Comparison of ENCODE assay signal across 22 cellular contexts in the genomic region with DNA sequence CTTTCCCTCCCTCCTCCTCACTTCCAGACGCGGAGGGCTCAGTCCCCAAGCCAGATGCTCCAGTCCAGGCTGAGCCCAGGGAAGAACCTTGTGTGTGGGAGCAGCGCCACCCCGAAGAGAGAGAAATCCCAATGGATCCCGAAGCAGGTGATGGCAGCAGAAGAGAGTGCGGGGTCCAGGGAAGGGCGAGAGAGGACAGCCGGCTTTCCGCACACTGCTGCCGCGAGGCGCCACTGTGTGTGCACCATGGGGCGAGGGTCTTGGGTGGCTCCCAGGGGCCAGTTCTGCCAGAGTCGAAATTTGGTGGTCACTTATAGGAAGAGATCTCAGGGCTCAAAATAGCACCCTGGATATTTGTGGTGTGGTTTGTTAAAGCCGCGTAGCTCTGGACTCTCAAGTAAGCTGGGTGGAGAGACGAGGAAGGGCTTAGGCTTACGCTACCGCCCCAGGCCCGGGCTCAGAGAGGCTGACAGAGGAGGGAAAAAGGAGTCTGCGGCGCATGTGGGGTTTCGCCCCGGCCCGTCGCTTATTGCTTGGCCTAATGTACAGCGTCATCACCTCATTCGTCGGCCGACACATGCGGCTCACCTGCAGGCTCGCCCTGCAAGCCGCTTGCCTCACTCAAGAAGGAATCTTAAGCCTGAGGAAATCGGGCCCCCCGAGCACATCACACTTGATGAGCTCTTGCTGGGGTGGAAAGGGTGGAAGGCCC. TPM values are rescaled to one million over a fixed set of nuclear protein-coding genes. Genes with fewer than 3 reads are reported as not detected.
DNase-seq lines count a peak whose midpoint lies in the region; ATAC-seq, FAIRE-seq and TF ChIP-seq lines count a peak whose summit lies in the region.
"Had no signal": no experiment of that assay in that cellular context is flagged by ENCODE, and none has a peak within 500 bp of the region (broad histone marks: within the 10 kb centered on the region; RNA-seq: fewer than 3 reads in every experiment).

No MANE protein-coding gene starts in this region.

- H3K79me2 ChIP-seq in HepG2 (ENCODE audit: insufficient read depth, low read length) = peaks cover 15% of the 10 kb centered on the region

- H3K27me3 ChIP-seq in CD4-positive, CD25-positive, alpha-beta regulatory T cell (ENCODE audit: control insufficient read depth, insufficient read depth, low read length) = no peaks in the 10 kb centered on the region
- H3K27me3 ChIP-seq in HepG2 (ENCODE audit: control insufficient read depth in 1 of 2, insufficient read depth in 2 of 2, low read length in 2 of 2) = no peaks in the 10 kb centered on the region

- H3K4me3 ChIP-seq in CD4-positive, CD25-positive, alpha-beta regulatory T cell (ENCODE audit: low read depth, low read length) = no peak overlapping the region
- no peak overlapping the region for H3K4me3 ChIP-seq in HepG2 (replicated peaks in 1 of 3; ENCODE audit: insufficient read depth in 1 of 3, low read depth in 2 of 3, low read length in 3 of 3)

- no peak for TF ChIP-seq RAD21 in HepG2 (CRISPR knock-in tag; IDR thresholded peaks at IDR 0.05)

- no peak overlapping the region for H3K9ac ChIP-seq in HepG2 (ENCODE audit: insufficient read depth, low read depth, low read length)

- H3K36me3 ChIP-seq in CD4-positive, CD25-positive, alpha-beta regulatory T cell (ENCODE audit: control insufficient read depth, insufficient read depth, low read length) = peaks cover 61% of the 10 kb centered on the region
- peaks cover 32 to 86% of the 10 kb centered on the region in 2 experiments for H3K36me3 ChIP-seq in HepG2 (replicated peaks in 1 of 2; ENCODE audit: control insufficient read depth in 1 of 2, insufficient read depth in 2 of 2, low read length in 2 of 2)

- no peak overlapping the region for H3K27ac ChIP-seq in CD4-positive, CD25-positive, alpha-beta regulatory T cell (ENCODE audit: insufficient read depth, low read length, poor library complexity, severe bottlenecking)
- H3K27ac ChIP-seq in HepG2 (ENCODE audit: extremely low read length, insufficient read depth, low read length) = no peak overlapping the region

- WGBS in HepG2 (ENCODE audit: low lambda C conversion rate) = 90% methylated on average over 35 of the region's 35 CpGs

- peak overlapping the region; percentile 42 for H3K27ac Mint-ChIP-seq in activated CD8-positive, alpha-beta memory T cell treated with anti-CD3 and anti-CD28 coated beads, Interleukin-2, amount 10 ng/mL, durations not matched to agents 7 days and 5 days
- peak overlapping the region in 2 of 3 donors; percentile 31 to 69 for H3K27ac Mint-ChIP-seq in CD4-positive, CD25-positive, alpha-beta regulatory T cell
- peak overlapping the region; percentile 99 for H3K27ac Mint-ChIP-seq in activated T-helper 17 cell treated with anti-CD3 and anti-CD28 coated beads, Interleukin-2, amount 50 U/mL, for 72 hours
- H3K27ac Mint-ChIP-seq in nephron progenitor cell = no peak overlapping the region

- no peaks in the 10 kb centered on the region for H3K9me3 ChIP-seq in CD4-positive, CD25-positive, alpha-beta regulatory T cell (ENCODE audit: control insufficient read depth in 2 of 2, low read length in 2 of 2)
- no peaks in the 10 kb centered on the region for H3K9me3 ChIP-seq in HepG2 (ENCODE audit: low read length)

- no peak for TF ChIP-seq CTCF in HepG2 (CRISPR knock-in tag; IDR thresholded peaks at IDR 0.05)
- no peak for TF ChIP-seq CTCF in nephron progenitor cell (IDR thresholded peaks at IDR 0.05)

- intact Hi-C loops in HepG2 (cut with micrococcal nuclease; ENCODE audit: unreplicated experiment) = no loop called here

- no peak overlapping the region for H3K4me3 Mint-ChIP-seq in activated CD8-positive, alpha-beta memory T cell treated with anti-CD3 and anti-CD28 coated beads, Interleukin-2, amount 10 ng/mL, durations not matched to agents 7 days and 5 days
- H3K4me3 Mint-ChIP-seq in CD4-positive, CD25-positive, alpha-beta regulatory T cell = no peak overlapping the region
- peak overlapping the region; percentile 25 for H3K4me3 Mint-ChIP-seq in activated T-helper 17 cell treated with anti-CD3 and anti-CD28 coated beads, Interleukin-2, amount 50 U/mL, for 72 hours
- no peak overlapping the region for H3K4me3 Mint-ChIP-seq in nephron progenitor cell

- H4K20me1 ChIP-seq in HepG2 (ENCODE audit: insufficient read depth, low read length) = no peaks in the 10 kb centered on the region

- TF ChIP-seq EP300 in HepG2 (IDR thresholded peaks at IDR 0.05; ENCODE audit: low read depth in 2 of 2, low read length in 2 of 2) (no peak), HepG2 (CRISPR knock-in tag; IDR thresholded peaks at IDR 0.05; ENCODE audit: borderline replicate concordance) (no peak)

- CTCF ChIA-PET in activated CD8-positive, alpha-beta memory T cell treated with anti-CD3 and anti-CD28 coated beads, Interleukin-2, amount 10 ng/mL, durations not matched to agents 7 days and 5 days (lab: Charles Lee) = interaction anchor here (2.6 kb wide), 1 partner anchor 12 kb away, joined by 7 read pairs; a partner anchor contains a TSS
- CTCF ChIA-PET in HepG2 (lab: Yijun Ruan, JAX; ENCODE audit: low intra/inter-chr PET ratio, low total read pairs) = no interaction called here

- TF ChIP-seq POLR2A in HepG2 (IDR thresholded peaks at IDR 0.05; ENCODE audit: insufficient read depth in 1 of 2, low read depth in 2 of 2, low read length in 2 of 2) = no peak
- TF ChIP-seq POLR2A in H54 (IDR thresholded peaks at IDR 0.05; ENCODE audit: low read depth, low read length) = no peak

- H2AFZ ChIP-seq in HepG2 (ENCODE audit: low read length) = no peak overlapping the region

- POLR2A ChIA-PET in HepG2 (lab: Yijun Ruan, JAX) = no interaction called here

- no peak for ATAC-seq in activated CD8-positive, alpha-beta memory T cell treated with anti-CD3 and anti-CD28 coated beads, Interleukin-2, amount 10 ng/mL, durations not matched to agents 7 days and 5 days
- no peak for ATAC-seq in CD4-positive, CD25-positive, alpha-beta regulatory T cell (ENCODE audit: low read depth in 2 of 2)
- no peak for ATAC-seq in activated T-helper 17 cell treated with anti-CD3 and anti-CD28 coated beads, Interleukin-2, amount 50 U/mL, for 72 hours (replicated peaks)
- ATAC-seq in HepG2 = no peak

- peaks cover 81% of the 10 kb centered on the region for H3K36me3 Mint-ChIP-seq in activated CD8-positive, alpha-beta memory T cell treated with anti-CD3 and anti-CD28 coated beads, Interleukin-2, amount 10 ng/mL, durations not matched to agents 7 days and 5 days
- H3K36me3 Mint-ChIP-seq in CD4-positive, CD25-positive, alpha-beta regulatory T cell = peaks cover 69% of the 10 kb centered on the region
- peaks cover 96% of the 10 kb centered on the region for H3K36me3 Mint-ChIP-seq in activated T-helper 17 cell treated with anti-CD3 and anti-CD28 coated beads, Interleukin-2, amount 50 U/mL, for 72 hours (ENCODE audit: low read depth)
- H3K36me3 Mint-ChIP-seq in nephron progenitor cell (ENCODE audit: low read depth) = peaks cover 84% of the 10 kb centered on the region

- peaks cover 71% of the 10 kb centered on the region for H3K4me1 Mint-ChIP-seq in activated CD8-positive, alpha-beta memory T cell treated with anti-CD3 and anti-CD28 coated beads, Interleukin-2, amount 10 ng/mL, durations not matched to agents 7 days and 5 days
- peaks cover 6 to 28% (median 18%) of the 10 kb centered on the region in 4 donors for H3K4me1 Mint-ChIP-seq in CD4-positive, CD25-positive, alpha-beta regulatory T cell
- peaks cover 41% of the 10 kb centered on the region for H3K4me1 Mint-ChIP-seq in activated T-helper 17 cell treated with anti-CD3 and anti-CD28 coated beads, Interleukin-2, amount 50 U/mL, for 72 hours
- H3K4me1 Mint-ChIP-seq in nephron progenitor cell = peaks cover 16% of the 10 kb centered on the region

- H3K4me1 ChIP-seq in CD4-positive, CD25-positive, alpha-beta regulatory T cell (ENCODE audit: control insufficient read depth, insufficient read depth, low read length, poor library complexity, severe bottlenecking) = no peaks in the 10 kb centered on the region
- H3K4me1 ChIP-seq in HepG2 (ENCODE audit: insufficient read depth, low read length) = no peaks in the 10 kb centered on the region

- in situ Hi-C loops in HepG2 (cut with HindIII; ENCODE audit: extremely low pct_ligation_motif_present, low pct_unique_long_range_greater_than_20kb) = no loop called here

- H3K27me3 Mint-ChIP-seq in activated CD8-positive, alpha-beta memory T cell treated with anti-CD3 and anti-CD28 coated beads, Interleukin-2, amount 10 ng/mL, durations not matched to agents 7 days and 5 days = no peaks in the 10 kb centered on the region
- H3K27me3 Mint-ChIP-seq in CD4-positive, CD25-positive, alpha-beta regulatory T cell = no peaks in the 10 kb centered on the region
- no peaks in the 10 kb centered on the region for H3K27me3 Mint-ChIP-seq in activated T-helper 17 cell treated with anti-CD3 and anti-CD28 coated beads, Interleukin-2, amount 50 U/mL, for 72 hours
- no peaks in the 10 kb centered on the region for H3K27me3 Mint-ChIP-seq in nephron progenitor cell (ENCODE audit: low read depth, poor library complexity)

- no peak for FAIRE-seq in HepG2 (lab: Jason Lieb, UNC)
- no peak for FAIRE-seq in H54 (lab: Jason Lieb, UNC)
- FAIRE-seq: GM18507, H1, HTR-8/SVneo had no signal

- no TSS peak for BruUV-seq in HepG2 (replicated peaks; lab: Mats Ljungman, UMichigan)

- H3K4me2 ChIP-seq in HepG2 (ENCODE audit: low read depth, low read length) = no peak overlapping the region

- H3K9me3 Mint-ChIP-seq in activated CD8-positive, alpha-beta memory T cell treated with anti-CD3 and anti-CD28 coated beads, Interleukin-2, amount 10 ng/mL, durations not matched to agents 7 days and 5 days (ENCODE audit: low read depth) = no peaks in the 10 kb centered on the region
- no peaks in the 10 kb centered on the region for H3K9me3 Mint-ChIP-seq in CD4-positive, CD25-positive, alpha-beta regulatory T cell
- H3K9me3 Mint-ChIP-seq in activated T-helper 17 cell treated with anti-CD3 and anti-CD28 coated beads, Interleukin-2, amount 50 U/mL, for 72 hours = no peaks in the 10 kb centered on the region
- H3K9me3 Mint-ChIP-seq in nephron progenitor cell = no peaks in the 10 kb centered on the region

- DNase-seq in activated CD8-positive, alpha-beta memory T cell treated with anti-CD3 and anti-CD28 coated beads, Interleukin-2, amount 10 ng/mL, durations not matched to agents 7 days and 5 days = no peak
- DNase-seq in activated CD8-positive, alpha-beta memory T cell treated with anti-CD3 and anti-CD28 coated beads for 24 hours = no peak
- no peak for DNase-seq in CD4-positive, CD25-positive, alpha-beta regulatory T cell
- DNase-seq in HepG2 (ENCODE audit: low spot score) (no peak), nephron progenitor cell (no peak), H54 (ENCODE audit: insufficient read length, low spot score) (no peak), NCI-H2081 (lab: John Stamatoyannopoulos, UW) (no peak)
- DNase-seq: AML-193; C1 segment of cervical spinal cord; GDM1; IMR-90; NCI-H1105; NCI-H146; NCI-H2029; NCI-H226; NCI-H524; NCI-H774; NK-92 treated with Interleukin-12 subunit alpha and Interleukin-12 subunit beta, amount 100 ng/mL, for 24 hours had no signal

RNA-seq across cellular contexts. Expression of a gene that starts 12.1 kb away (rescaled TPM):
- 10 to 100 TPM; 42.0 to 49.7 TPM for total RNA-seq in activated CD8-positive, alpha-beta memory T cell treated with anti-CD3 and anti-CD28 coated beads, Interleukin-2, amount 10 ng/mL, durations not matched to agents 7 days and 5 days
- 18.6 TPM for total RNA-seq in CD4-positive, CD25-positive, alpha-beta regulatory T cell
- 1 to 10 TPM in 3 of 4 donors, under 1 TPM in 1; 0.83 to 1.4 (median 1.2) TPM for polyA plus RNA-seq in CD4-positive, CD25-positive, alpha-beta regulatory T cell
- total RNA-seq in activated T-helper 17 cell treated with anti-CD3 and anti-CD28 coated beads, Interleukin-2, amount 50 U/mL, for 72 hours = 100 to 1,000 TPM; 103 to 105 TPM
- total RNA-seq in HepG2 (2016; rRNA removed; fragmentation: Illumina TruSeq; extraction: Trizol) = 19.3 and 20.9 TPM in 2 replicates
- 2.7 and 2.9 TPM in 2 replicates for total RNA-seq in HepG2 (2016; cell fraction: cytosol; rRNA removed; fragmentation: Illumina TruSeq; extraction: Trizol; ENCODE audit: low read depth)
- 15.5 and 23.4 TPM in 2 replicates for total RNA-seq in HepG2 (2016; cell fraction: insoluble cytoplasmic fraction; rRNA removed; fragmentation: Illumina TruSeq; extraction: Trizol)
- total RNA-seq in HepG2 (2016; cell fraction: membrane; rRNA removed; fragmentation: Illumina TruSeq; extraction: Trizol) = 7.4 and 7.5 TPM in 2 replicates
- 14.8 and 18.0 TPM in 2 replicates for total RNA-seq in HepG2 (2016; cell fraction: nucleus; rRNA removed; fragmentation: Illumina TruSeq; extraction: Trizol)
- polyA plus RNA-seq in HepG2 (2011; rRNA removed) = 9.1 and 12.5 TPM in 2 replicates
- 8.6 and 11.7 TPM in 2 replicates for polyA plus RNA-seq in HepG2 (2011; cell fraction: cytosol; rRNA removed)
- 18.1 and 20.6 TPM in 2 replicates for polyA plus RNA-seq in HepG2 (2011; cell fraction: nucleus; rRNA removed)
- 12.3 and 12.4 TPM in 2 replicates for polyA plus RNA-seq in HepG2 (2012)
- polyA plus RNA-seq in HepG2 (2016; cell fraction: cytosol; fragmentation: Illumina TruSeq; extraction: Trizol; ENCODE audit: low read depth) = 1.3 and 1.6 TPM in 2 replicates
- 12.4 and 15.3 TPM in 2 replicates for polyA plus RNA-seq in HepG2 (2016; cell fraction: insoluble cytoplasmic fraction; fragmentation: Illumina TruSeq; extraction: Trizol; ENCODE audit: low read depth)
- polyA plus RNA-seq in HepG2 (2016; cell fraction: membrane; fragmentation: Illumina TruSeq; extraction: Trizol; ENCODE audit: low read depth) = 2.8 and 3.9 TPM in 2 replicates
- polyA plus RNA-seq in HepG2 (2016; cell fraction: nucleus; fragmentation: Illumina TruSeq; extraction: Trizol; ENCODE audit: insufficient read depth, low read depth) = 16.8 and 26.8 TPM in 2 replicates
- 25.0 and 32.5 TPM in 2 replicates for polyA minus RNA-seq in HepG2 (2011; rRNA and poly(A)+ RNA removed; ENCODE audit: low replicate concordance)
- 13.9 and 18.6 TPM in 2 replicates for polyA minus RNA-seq in HepG2 (2011; cell fraction: cytosol; rRNA and poly(A)+ RNA removed)
- polyA minus RNA-seq in HepG2 (2011; cell fraction: nucleus; rRNA and poly(A)+ RNA removed) = 38.4 and 52.6 TPM in 2 replicates

RNA-seq across cellular contexts. Expression of a gene that starts 32.0 kb away (rescaled TPM):
- 10 to 100 TPM; 12.8 to 14.2 TPM for total RNA-seq in activated CD8-positive, alpha-beta memory T cell treated with anti-CD3 and anti-CD28 coated beads, Interleukin-2, amount 10 ng/mL, durations not matched to agents 7 days and 5 days
- 14.2 TPM for total RNA-seq in CD4-positive, CD25-positive, alpha-beta regulatory T cell
- 10 to 100 TPM in 1 of 4 donors, 1 to 10 TPM in 3; 3.3 to 12.6 (median 6.4) TPM for polyA plus RNA-seq in CD4-positive, CD25-positive, alpha-beta regulatory T cell
- total RNA-seq in activated T-helper 17 cell treated with anti-CD3 and anti-CD28 coated beads, Interleukin-2, amount 50 U/mL, for 72 hours = 10 to 100 TPM in 1 of 2 donors, 1 to 10 TPM in 1; 9.3 to 19.5 TPM
- 3.8 and 4.3 TPM in 2 replicates for total RNA-seq in HepG2 (2016; rRNA removed; fragmentation: Illumina TruSeq; extraction: Trizol)
- total RNA-seq in HepG2 (2016; cell fraction: cytosol; rRNA removed; fragmentation: Illumina TruSeq; extraction: Trizol; ENCODE audit: low read depth) = 0.40 and 1.1 TPM in 2 replicates
- 3.6 and 4.1 TPM in 2 replicates for total RNA-seq in HepG2 (2016; cell fraction: insoluble cytoplasmic fraction; rRNA removed; fragmentation: Illumina TruSeq; extraction: Trizol)
- total RNA-seq in HepG2 (2016; cell fraction: membrane; rRNA removed; fragmentation: Illumina TruSeq; extraction: Trizol) = 1.9 and 2.0 TPM in 2 replicates
- total RNA-seq in HepG2 (2016; cell fraction: nucleus; rRNA removed; fragmentation: Illumina TruSeq; extraction: Trizol) = 3.3 and 4.5 TPM in 2 replicates
- 2.6 and 3.1 TPM in 2 replicates for polyA plus RNA-seq in HepG2 (2011; rRNA removed)
- polyA plus RNA-seq in HepG2 (2011; cell fraction: cytosol; rRNA removed) = 2.1 and 2.3 TPM in 2 replicates
- 11.2 and 11.6 TPM in 2 replicates for polyA plus RNA-seq in HepG2 (2011; cell fraction: nucleus; rRNA removed)
- polyA plus RNA-seq in HepG2 (2012) = 3.9 TPM in 2 replicates
- polyA plus RNA-seq in HepG2 (2016; cell fraction: cytosol; fragmentation: Illumina TruSeq; extraction: Trizol; ENCODE audit: low read depth) = 0.28 and 0.59 TPM in 2 replicates
- 4.2 and 5.8 TPM in 2 replicates for polyA plus RNA-seq in HepG2 (2016; cell fraction: insoluble cytoplasmic fraction; fragmentation: Illumina TruSeq; extraction: Trizol; ENCODE audit: low read depth)
- 1.0 and 1.3 TPM in 2 replicates for polyA plus RNA-seq in HepG2 (2016; cell fraction: membrane; fragmentation: Illumina TruSeq; extraction: Trizol; ENCODE audit: low read depth)
- 14.2 and 14.5 TPM in 2 replicates for polyA plus RNA-seq in HepG2 (2016; cell fraction: nucleus; fragmentation: Illumina TruSeq; extraction: Trizol; ENCODE audit: insufficient read depth, low read depth)
- 4.0 and 4.6 TPM in 2 replicates for polyA minus RNA-seq in HepG2 (2011; rRNA and poly(A)+ RNA removed; ENCODE audit: low replicate concordance)
- 1.7 and 2.3 TPM in 2 replicates for polyA minus RNA-seq in HepG2 (2011; cell fraction: cytosol; rRNA and poly(A)+ RNA removed)
- polyA minus RNA-seq in HepG2 (2011; cell fraction: nucleus; rRNA and poly(A)+ RNA removed) = 5.2 and 6.1 TPM in 2 replicates

RNA-seq across cellular contexts. Expression of a gene that starts 54.5 kb away (rescaled TPM):
- 10 to 100 TPM; 14.8 to 15.5 TPM for total RNA-seq in activated CD8-positive, alpha-beta memory T cell treated with anti-CD3 and anti-CD28 coated beads, Interleukin-2, amount 10 ng/mL, durations not matched to agents 7 days and 5 days
- total RNA-seq in CD4-positive, CD25-positive, alpha-beta regulatory T cell = 30.2 TPM
- 1 to 10 TPM; 2.7 to 5.3 (median 4.7) TPM for polyA plus RNA-seq in CD4-positive, CD25-positive, alpha-beta regulatory T cell
- total RNA-seq in activated T-helper 17 cell treated with anti-CD3 and anti-CD28 coated beads, Interleukin-2, amount 50 U/mL, for 72 hours = 10 to 100 TPM; 12.7 to 17.3 TPM
- total RNA-seq in HepG2 (2016; rRNA removed; fragmentation: Illumina TruSeq; extraction: Trizol) = 1.3 and 5.2 TPM in 2 replicates
- 0.30 and 0.35 TPM in 2 replicates for total RNA-seq in HepG2 (2016; cell fraction: cytosol; rRNA removed; fragmentation: Illumina TruSeq; extraction: Trizol; ENCODE audit: low read depth)
- total RNA-seq in HepG2 (2016; cell fraction: insoluble cytoplasmic fraction; rRNA removed; fragmentation: Illumina TruSeq; extraction: Trizol) = 1.5 and 5.4 TPM in 2 replicates
- 0.96 and 1.1 TPM in 2 replicates for total RNA-seq in HepG2 (2016; cell fraction: membrane; rRNA removed; fragmentation: Illumina TruSeq; extraction: Trizol)
- 8.0 TPM in 2 replicates for total RNA-seq in HepG2 (2016; cell fraction: nucleus; rRNA removed; fragmentation: Illumina TruSeq; extraction: Trizol)
- polyA plus RNA-seq in HepG2 (2011; rRNA removed) = 4.1 and 5.9 TPM in 2 replicates
- 2.4 TPM in 2 replicates for polyA plus RNA-seq in HepG2 (2011; cell fraction: cytosol; rRNA removed)
- polyA plus RNA-seq in HepG2 (2011; cell fraction: nucleus; rRNA removed) = 44.7 and 47.2 TPM in 2 replicates
- 2.5 and 3.0 TPM in 2 replicates for polyA plus RNA-seq in HepG2 (2012)
- polyA plus RNA-seq in HepG2 (2016; cell fraction: cytosol; fragmentation: Illumina TruSeq; extraction: Trizol; ENCODE audit: low read depth) = 0.17 and 0.22 TPM in 2 replicates
- polyA plus RNA-seq in HepG2 (2016; cell fraction: insoluble cytoplasmic fraction; fragmentation: Illumina TruSeq; extraction: Trizol; ENCODE audit: low read depth) = 1.4 and 2.5 TPM in 2 replicates
- 0.55 and 0.61 TPM in 2 replicates for polyA plus RNA-seq in HepG2 (2016; cell fraction: membrane; fragmentation: Illumina TruSeq; extraction: Trizol; ENCODE audit: low read depth)
- 19.0 and 21.9 TPM in 2 replicates for polyA plus RNA-seq in HepG2 (2016; cell fraction: nucleus; fragmentation: Illumina TruSeq; extraction: Trizol; ENCODE audit: insufficient read depth, low read depth)
- polyA minus RNA-seq in HepG2 (2011; rRNA and poly(A)+ RNA removed; ENCODE audit: low replicate concordance) = 3.0 and 5.9 TPM in 2 replicates
- 0.59 and 1.1 TPM in 2 replicates for polyA minus RNA-seq in HepG2 (2011; cell fraction: cytosol; rRNA and poly(A)+ RNA removed)
- 7.3 and 8.1 TPM in 2 replicates for polyA minus RNA-seq in HepG2 (2011; cell fraction: nucleus; rRNA and poly(A)+ RNA removed)
